In genomic region chr16:52557236-52557635, GRCh38 we compare ENCODE assay signal across 13 cellular contexts. TPM values are rescaled to one million over a fixed set of nuclear protein-coding genes. Genes with fewer than 3 reads are reported as not detected.
"Had no signal": no experiment of that assay in that cellular context is flagged by ENCODE, and none has a peak within 500 bp of the region (broad histone marks: within the 10 kb centered on the region; RNA-seq: fewer than 3 reads in every experiment).

No MANE protein-coding gene starts in this region.

- H3K27ac ChIP-seq: esophagus muscularis mucosa, skin epidermis, upper lobe of right lung had no signal

- ATAC-seq: activated CD8-positive, alpha-beta T cell treated with anti-CD3 and anti-CD28 coated beads, Interleukin-2, amount 10 ng/mL, durations not matched to agents 7 days and 5 days; SK-N-SH treated with all-trans-retinoic acid at 6 μM for 48 hours; stimulated activated naive B cell treated with anti-CD40 and anti-IgM and Interleukin-4, amounts not matched to agents 10 μg/mL and 1 μg/mL and 100 μg/mL, for 72 hours; upper lobe of right lung had no signal

- H3K9me3 ChIP-seq: esophagus muscularis mucosa, upper lobe of right lung had no signal

- H3K4me3 ChIP-seq: esophagus muscularis mucosa, skin epidermis, upper lobe of right lung had no signal

- H3K36me3 ChIP-seq: esophagus muscularis mucosa, upper lobe of right lung had no signal

- H3K4me1 ChIP-seq: esophagus muscularis mucosa, upper lobe of right lung had no signal

- H3K27me3 ChIP-seq: upper lobe of right lung had no signal

- DNase-seq: activated CD4-positive, alpha-beta T cell treated with anti-CD3 and anti-CD28 coated beads for 4 hours; activated CD8-positive, alpha-beta T cell treated with anti-CD3 and anti-CD28 coated beads, Interleukin-2, amount 10 ng/mL, durations not matched to agents 7 days and 5 days; activated naive CD4-positive, alpha-beta T cell treated with anti-CD3 and anti-CD28 coated beads, Interleukin-2, amount 10 ng/mL, durations not matched to agents 7 days and 5 days; naive B cell; stimulated activated naive B cell treated with anti-CD40 and anti-IgM and Interleukin-4, amounts not matched to agents 10 μg/mL and 1 μg/mL and 100 μg/mL, for 72 hours; substantia nigra; upper lobe of right lung had no signal

RNA-seq across cellular contexts. Expression of gene TOX3, which starts 10.3 kb away (rescaled TPM):
- total RNA-seq: activated CD8-positive, alpha-beta T cell treated with anti-CD3 and anti-CD28 coated beads, Interleukin-2, amount 10 ng/mL, durations not matched to agents 7 days and 5 days; cardiac septum; fibroblast of villous mesenchyme; mesenteric fat pad had no signal
